In genomic region chr12:30691122-30691879, GRCh38 we compare ENCODE assay signal across 11 cellular contexts. TPM values are rescaled to one million over a fixed set of nuclear protein-coding genes. Genes with fewer than 3 reads are reported as not detected.
DNase-seq lines count a peak whose midpoint lies in the region; ATAC-seq, FAIRE-seq and TF ChIP-seq lines count a peak whose summit lies in the region.
"Had no signal": no experiment of that assay in that cellular context is flagged by ENCODE, and none has a peak within 500 bp of the region (broad histone marks: within the 10 kb centered on the region; RNA-seq: fewer than 3 reads in every experiment).

No MANE protein-coding gene starts in this region.

- ATAC-seq in A549 (peak; percentile 47 to 63; a peak in 3 of 6 replicates), left cardiac atrium (peak; percentile 38 to 65), T-cell (replicated peaks in 1 of 4) (no peak), lower lobe of right lung (no peak)

- H3K4me1 ChIP-seq in A549, result peaks cover 34% of the 10 kb centered on the region; the same call in 2 of the 3 replicates
- peaks cover 35% of the 10 kb centered on the region for H3K4me1 ChIP-seq in lower lobe of right lung
- H3K4me1 ChIP-seq: colonic mucosa had no signal

- no peak for TF ChIP-seq POLR2A in A549 (IDR thresholded peaks at IDR 0.05; ENCODE audit: low read length)

- 0 out of 3 replicates have a peak overlapping the region, but pooled peaks have one; percentile 2 for H3K4me2 ChIP-seq in A549

- peaks cover 10% of the 10 kb centered on the region for H3K36me3 Mint-ChIP-seq in T-cell

- TF ChIP-seq EP300 in A549 (IDR thresholded peaks at IDR 0.05), result no peak

- no peak overlapping the region for H3K27ac Mint-ChIP-seq in T-cell

- H3K4me3 ChIP-seq in A549 (no peak overlapping the region), HFF-Myc (replicated peaks; ENCODE audit: low read depth, low read length) (no peak overlapping the region), lower lobe of right lung (no peak overlapping the region)
- H3K4me3 ChIP-seq: colonic mucosa had no signal

- no peaks in the 10 kb centered on the region for H3K27me3 Mint-ChIP-seq in T-cell

- H3K9me3 ChIP-seq in A549, result no peaks in the 10 kb centered on the region
- no peaks in the 10 kb centered on the region for H3K9me3 ChIP-seq in lower lobe of right lung
- H3K9me3 ChIP-seq: Caco-2, colonic mucosa had no signal

- WGBS in A549 (ENCODE audit: missing lambda C conversion rate), result 54% methylated on average over 4 of the region's 4 CpGs

- H3K9me3 Mint-ChIP-seq in T-cell, result no peaks in the 10 kb centered on the region

- TF ChIP-seq RAD21 in A549 (conservative IDR thresholded peaks at IDR 0.05 in 1 of 2, IDR thresholded peaks at IDR 0.05 in 1 of 2), result no peak

- no peak for TF ChIP-seq CTCF in A549 (IDR thresholded peaks at IDR 0.05)
- TF ChIP-seq CTCF in HFF-Myc (IDR thresholded peaks at IDR 0.05; ENCODE audit: low read depth, low read length, missing control alignments), result no peak
- TF ChIP-seq CTCF in lower lobe of right lung (IDR thresholded peaks at IDR 0.05), result no peak

- intact Hi-C loops in left cardiac atrium (cut with DNase I), result no loop called here
- intact Hi-C loops in lower lobe of right lung (cut with DNase I), result no loop called here

- POLR2A ChIA-PET in A549 (lab: Yijun Ruan, JAX), result no interaction called here
- POLR2A ChIA-PET in T-cell (lab: Charles Lee), result no interaction called here

- peaks cover 53 to 61% (median 54%) of the 10 kb centered on the region in 3 donors for H3K4me1 Mint-ChIP-seq in T-cell

- no peak for FAIRE-seq in A549 (lab: Jason Lieb, UNC)

- H3K4me3 Mint-ChIP-seq in T-cell, result no peak overlapping the region

- no peaks in the 10 kb centered on the region for H3K36me3 ChIP-seq in lower lobe of right lung
- H3K36me3 ChIP-seq: colonic mucosa had no signal

- DNase-seq in A549 (ENCODE audit: low read depth in 1 of 2, low spot score in 1 of 2) (peak; percentile 8 to 33), HFF-Myc (ENCODE audit: extremely low read depth, low read depth) (peak; percentile 74), SW480 (ENCODE audit: low spot score) (peak; percentile 43), left cardiac atrium (peak; percentile 33), T-cell (no peak), lower lobe of right lung (no peak), NCI-H345 (lab: John Stamatoyannopoulos, UW) (no peak)
- DNase-seq in effector CD8-positive, alpha-beta T cell (lab: John Stamatoyannopoulos, UW), result no peak
- DNase-seq: activated CD4-positive, CD25-positive, alpha-beta regulatory T cell; colonic mucosa had no signal

- peak overlapping the region in 1 of 2 experiments; percentile 15; a peak in 1 of 6 replicates for H3K27ac ChIP-seq in A549
- H3K27ac ChIP-seq in lower lobe of right lung, result no peak overlapping the region
- H3K27ac ChIP-seq: colonic mucosa had no signal

- CTCF ChIA-PET in A549 (lab: Yijun Ruan, JAX) (no interaction called here), T-cell (lab: Charles Lee) (interaction anchor here in 1 of 2 donors (1.2 kb wide), 1 partner anchor 116 kb away, joined by 4 read pairs; no protein-coding TSS in a partner anchor)

- no peaks in the 10 kb centered on the region for H3K27me3 ChIP-seq in lower lobe of right lung (ENCODE audit: low read depth)
- H3K27me3 ChIP-seq: colonic mucosa had no signal

TF ChIP-seq in A549, 52 proteins besides CTCF, POLR2A, EP300 and RAD21:
- no peak for TF ChIP-seq JUNB (IDR thresholded peaks at IDR 0.05)
- TF ChIP-seq CEBPB (IDR thresholded peaks at IDR 0.05), result no peak
- TF ChIP-seq FOSL2 (IDR thresholded peaks at IDR 0.05), result no peak
- TF ChIP-seq FOSL2 (CRISPR knock-in tag; IDR thresholded peaks at IDR 0.05), result 0 out of 2 replicates have a peak, but pooled peaks have one; percentile 5

RNA-seq across cellular contexts. Expression of gene IPO8, which starts 4.4 kb away (rescaled TPM):
- 23.1 and 41.6 TPM in 2 replicates for polyA plus RNA-seq in A549 (2011; rRNA removed)
- 5.3 and 6.4 TPM in 2 replicates for polyA plus RNA-seq in A549 (2012; cell fraction: cytosol; rRNA removed)
- 4.0 and 10.8 TPM in 2 replicates for polyA plus RNA-seq in A549 (2012; cell fraction: nucleus; rRNA removed)
- polyA plus RNA-seq in A549 (2017; fragmentation: RNase III; extraction: RNeasy Plus Mini Kit Qiagen cat#74134 plus additional on column Dnase treatment), result 31.8 to 34.3 TPM (median 32.7 TPM) in 3 replicates
- polyA minus RNA-seq in A549 (2011; rRNA and poly(A)+ RNA removed), result 36.2 and 57.4 TPM in 2 replicates
- total RNA-seq in left cardiac atrium, result 10 to 100 TPM; 21.9 to 28.5 TPM
- 10 to 100 TPM; 29.9 to 54.9 (median 45.1) TPM for total RNA-seq in T-cell
- 51.0 TPM for total RNA-seq in lower lobe of right lung

Comparison
In these comparisons a context has a peak if more than half of its experiments do, and no peak if none do; other contexts are left out.
1. ATAC-seq: peak in A549 (2 of 2) and left cardiac atrium (2 of 2); none in T-cell (0 of 4) and lower lobe of right lung (0 of 2).
2. DNase-seq: peak in A549 (2 of 2), HFF-Myc (single experiment), SW480 (single experiment) and left cardiac atrium (single experiment); none in effector CD8-positive, alpha-beta T cell (single experiment), T-cell (0 of 34), lower lobe of right lung (single experiment) and NCI-H345 (single experiment).